8 cellular contexts compared by ENCODE assay signal in genomic region chr14:35534884-35535793, GRCh38. TPM values are rescaled to one million over a fixed set of nuclear protein-coding genes. Genes with fewer than 3 reads are reported as not detected.
DNase-seq lines count a peak whose midpoint lies in the region; ATAC-seq and TF ChIP-seq lines count a peak whose summit lies in the region.

No MANE protein-coding gene starts in this region.

- peak overlapping the region; percentile 99 for H2AFZ ChIP-seq in neuronal stem cell (ENCODE audit: low read length)

- no CpG with 5 or more reads among the region's 80 CpGs for WGBS in neuronal stem cell (ENCODE audit: extremely low coverage in 2 of 2, insufficient read length in 2 of 2, insufficient replicate concordance in 1 of 2), 2 donors

- H3K27ac ChIP-seq in neuronal stem cell (replicated peaks; ENCODE audit: low read length), result no peak overlapping the region

- H3K27me3 Mint-ChIP-seq in type B pancreatic cell, result peaks cover 66% of the 10 kb centered on the region

- H3K4me3 ChIP-seq in fibroblast of pulmonary artery (replicated peaks; ENCODE audit: low read depth, low read length) (peak overlapping the region; percentile 27), neuronal stem cell (ENCODE audit: low read length in 2 of 2) (peak overlapping the region; percentile 29 to 59)

- H3K27me3 ChIP-seq in neuronal stem cell (ENCODE audit: control insufficient read depth in 3 of 3, insufficient read depth in 3 of 3, low read depth in 1 of 3, low read length in 3 of 3), result peaks cover 13 to 68% (median 44%) of the 10 kb centered on the region in 3 experiments

- DNase-seq in Right ventricle myocardium inferior (ENCODE audit: missing footprints), result peak; percentile 77
- no peak for DNase-seq in cardiac septum (ENCODE audit: low spot score)
- peak; percentile 64 for DNase-seq in OCI-M2 (lab: John Stamatoyannopoulos, UW; ENCODE audit: unreplicated experiment)
- peak; percentile 47 for DNase-seq in activated effector memory CD4-positive, alpha-beta T cell treated with Interleukin-2 at 50 U/mL for 16 hours
- DNase-seq in fibroblast of pulmonary artery (ENCODE audit: low read depth), result peak; percentile 72
- DNase-seq in neuronal stem cell (ENCODE audit: low spot score), result peak; percentile 84
- peak; percentile 87 for DNase-seq in type B pancreatic cell (ENCODE audit: extremely low spot score, unreplicated experiment)

- H2AK5ac ChIP-seq in neuronal stem cell (ENCODE audit: low read depth, low read length), result no peak overlapping the region

- TF ChIP-seq CTCF in fibroblast of pulmonary artery (IDR thresholded peaks at IDR 0.05; ENCODE audit: low read length, missing control alignments), result no peak
- no peak for TF ChIP-seq CTCF in type B pancreatic cell (conservative IDR thresholded peaks at IDR 0.05)

- H3K14ac ChIP-seq in neuronal stem cell (ENCODE audit: low read length), result no peak overlapping the region

- no peak overlapping the region for H3K4ac ChIP-seq in neuronal stem cell (ENCODE audit: low read length)

- ATAC-seq in Right ventricle myocardium inferior (peak; percentile 90), HG03066 (IDR thresholded peaks at IDR 0.05; ENCODE audit: low read depth, unreplicated experiment) (peak; percentile 52)

- intact Hi-C loops in Right ventricle myocardium inferior (cut with DNase I), result no loop called here
- intact Hi-C loops in cardiac septum (cut with DNase I), result no loop called here

- no peak overlapping the region for H4K8ac ChIP-seq in neuronal stem cell (ENCODE audit: low read depth, low read length)

- no peaks in the 10 kb centered on the region for H3K4me1 Mint-ChIP-seq in type B pancreatic cell (ENCODE audit: unreplicated experiment)

- H3K18ac ChIP-seq in neuronal stem cell (ENCODE audit: low read length), result peak overlapping the region; percentile 17

- H4K91ac ChIP-seq in neuronal stem cell (ENCODE audit: low read depth, low read length, poor library complexity), result no peak overlapping the region

- H2BK120ac ChIP-seq in neuronal stem cell (ENCODE audit: low read depth, low read length), result no peak overlapping the region

- H2BK12ac ChIP-seq in neuronal stem cell (ENCODE audit: low read length), result no peak overlapping the region

- H2BK15ac ChIP-seq in neuronal stem cell (ENCODE audit: low read length), result no peak overlapping the region

- no peak overlapping the region for H2BK5ac ChIP-seq in neuronal stem cell (ENCODE audit: low read length)

- H3K4me3 Mint-ChIP-seq in type B pancreatic cell, result peak overlapping the region; percentile 85

- H3K4me2 ChIP-seq in neuronal stem cell (ENCODE audit: insufficient read depth, low read length, poor library complexity, severe bottlenecking), result peak overlapping the region; percentile 94

- peaks cover 0 to 3% of the 10 kb centered on the region in 2 donors for H3K9me3 ChIP-seq in neuronal stem cell (replicated peaks in 1 of 2; ENCODE audit: control insufficient read depth in 2 of 2, insufficient read depth in 1 of 2, low read depth in 1 of 2, low read length in 2 of 2)

- no peaks in the 10 kb centered on the region for H3K9me3 Mint-ChIP-seq in type B pancreatic cell

- H3K9ac ChIP-seq in neuronal stem cell (ENCODE audit: low read depth, low read length, poor library complexity), result no peak overlapping the region

- peaks cover 2% of the 10 kb centered on the region for H3K79me1 ChIP-seq in neuronal stem cell (ENCODE audit: low read depth, low read length)

- H3K36me3 ChIP-seq in neuronal stem cell (replicated peaks in 1 of 2; ENCODE audit: control insufficient read depth in 2 of 2, insufficient read depth in 2 of 2, low read length in 2 of 2), result no peaks in the 10 kb centered on the region

- no peak overlapping the region for H3K27ac Mint-ChIP-seq in type B pancreatic cell

- peaks cover 7 to 12% of the 10 kb centered on the region in 2 donors for H3K4me1 ChIP-seq in neuronal stem cell (ENCODE audit: control insufficient read depth in 2 of 2, insufficient read depth in 1 of 2, low read depth in 1 of 2, low read length in 2 of 2)

- peak overlapping the region; percentile 43 for H3K23ac ChIP-seq in neuronal stem cell (ENCODE audit: low read depth, low read length, poor library complexity)

- no peaks in the 10 kb centered on the region for H3K36me3 Mint-ChIP-seq in type B pancreatic cell

RNA-seq across cellular contexts. Expression of gene INSM2, which starts 1.2 kb away (rescaled TPM):
- total RNA-seq in Right ventricle myocardium inferior, result not detected
- not detected for total RNA-seq in cardiac septum
- polyA plus RNA-seq in neuronal stem cell (2013, experiment 1 of 2), result 0.07 TPM
- polyA plus RNA-seq in neuronal stem cell (2013, experiment 2 of 2), result 0.06 TPM
- total RNA-seq in type B pancreatic cell (ENCODE audit: low replicate concordance), result 0.12 and 0.26 TPM in 2 replicates
